ENCODE assay signal across 1 cellular context in genomic region chr9:79583957-79584654, GRCh38.
TF ChIP-seq lines count a peak whose summit lies in the region.

No MANE protein-coding gene starts in this region.

TF ChIP-seq in K562, 482 proteins besides CTCF, POLR2A, EP300 and RAD21 (continued from another document and continues in another):
- TF ChIP-seq NR2C2 (CRISPR knock-in tag; IDR thresholded peaks at IDR 0.05) = no peak
- peak; percentile 69 for TF ChIP-seq NR2C2 (tag; IDR thresholded peaks at IDR 0.05)
- TF ChIP-seq SMARCC2 (IDR thresholded peaks at IDR 0.05; ENCODE audit: low read depth) = no peak
- TF ChIP-seq C11orf30 (IDR thresholded peaks at IDR 0.05; ENCODE audit: low read depth) = no peak
- TF ChIP-seq ATF6 (CRISPR knock-in tag; IDR thresholded peaks at IDR 0.05) = no peak
- TF ChIP-seq FOXJ2 (tag; IDR thresholded peaks at IDR 0.05) = no peak
- no peak for TF ChIP-seq ELK1 (CRISPR knock-in tag; IDR thresholded peaks at IDR 0.05)
- no peak for TF ChIP-seq SRSF1 (IDR thresholded peaks at IDR 0.05; ENCODE audit: low read depth, low read length)
- TF ChIP-seq RREB1 (CRISPR knock-in tag; IDR thresholded peaks at IDR 0.05) = no peak
- no peak for TF ChIP-seq TFAP4 (CRISPR knock-in tag; IDR thresholded peaks at IDR 0.05; ENCODE audit: borderline replicate concordance)
- no peak for TF ChIP-seq ADNP (tag; IDR thresholded peaks at IDR 0.05)
- TF ChIP-seq CHAMP1 (IDR thresholded peaks at IDR 0.05) = no peak
- no peak for TF ChIP-seq ZKSCAN1 (IDR thresholded peaks at IDR 0.05; ENCODE audit: low read depth, low read length)
- TF ChIP-seq ZFPM2 (CRISPR knock-in tag; IDR thresholded peaks at IDR 0.05) = no peak
- no peak for TF ChIP-seq KLF6 (CRISPR knock-in tag; IDR thresholded peaks at IDR 0.05; ENCODE audit: borderline replicate concordance)
- TF ChIP-seq ZSCAN32 (CRISPR knock-in tag; IDR thresholded peaks at IDR 0.05) = no peak
- TF ChIP-seq MCM7 (IDR thresholded peaks at IDR 0.05) = no peak
- no peak for TF ChIP-seq SMARCE1 (IDR thresholded peaks at IDR 0.05)
- no peak for TF ChIP-seq BHLHE40 (IDR thresholded peaks at IDR 0.05; ENCODE audit: low read length)
- no peak for TF ChIP-seq ZNF707 (CRISPR knock-in tag; conservative IDR thresholded peaks at IDR 0.05)
- no peak for TF ChIP-seq ZNF398 (CRISPR knock-in tag; IDR thresholded peaks at IDR 0.05)
- peak in 1 of 2 experiments; percentile 51; a peak in 1 of 4 replicates for TF ChIP-seq RCOR1 (IDR thresholded peaks at IDR 0.05; ENCODE audit: borderline replicate concordance in 1 of 2, low read depth in 2 of 2, low read length in 2 of 2)
- TF ChIP-seq KDM4B (IDR thresholded peaks at IDR 0.05; ENCODE audit: borderline replicate concordance in 2 of 2, low read depth in 1 of 2) = no peak
- TF ChIP-seq ZNF347 (CRISPR knock-in tag; IDR thresholded peaks at IDR 0.05; ENCODE audit: low read depth) = no peak
- TF ChIP-seq ZNF609 (CRISPR knock-in tag; IDR thresholded peaks at IDR 0.05; ENCODE audit: borderline replicate concordance) = no peak
- TF ChIP-seq BRD4 (IDR thresholded peaks at IDR 0.05) = no peak
- no peak for TF ChIP-seq MBD1 (CRISPR knock-in tag; IDR thresholded peaks at IDR 0.05)
- no peak for TF ChIP-seq LCOR (CRISPR knock-in tag; IDR thresholded peaks at IDR 0.05)
- no peak for TF ChIP-seq CBX2 (IDR thresholded peaks at IDR 0.05; ENCODE audit: insufficient read depth, low read length, poor library complexity, severe bottlenecking)
- no peak for TF ChIP-seq EP400 (IDR thresholded peaks at IDR 0.05)
- TF ChIP-seq EHMT2 (IDR thresholded peaks at IDR 0.05) = no peak
- TF ChIP-seq RBM34 (IDR thresholded peaks at IDR 0.05; ENCODE audit: borderline replicate concordance, insufficient read depth, low read length) = no peak
- no peak for TF ChIP-seq ZNF766 (CRISPR knock-in tag; conservative IDR thresholded peaks at IDR 0.05)
- no peak for TF ChIP-seq MNT (conservative IDR thresholded peaks at IDR 0.05)
- no peak for TF ChIP-seq SMAD1 (IDR thresholded peaks at IDR 0.05; ENCODE audit: low read depth, low read length, partially characterized antibody)
- TF ChIP-seq NCOR1 (IDR thresholded peaks at IDR 0.05) = peak; percentile 30; the same call in 1 of the 2 replicates
- no peak for TF ChIP-seq IRF2 (CRISPR knock-in tag; IDR thresholded peaks at IDR 0.05)
- TF ChIP-seq ZNF354B (CRISPR knock-in tag; IDR thresholded peaks at IDR 0.05) = no peak
